In the genomic region with DNA sequence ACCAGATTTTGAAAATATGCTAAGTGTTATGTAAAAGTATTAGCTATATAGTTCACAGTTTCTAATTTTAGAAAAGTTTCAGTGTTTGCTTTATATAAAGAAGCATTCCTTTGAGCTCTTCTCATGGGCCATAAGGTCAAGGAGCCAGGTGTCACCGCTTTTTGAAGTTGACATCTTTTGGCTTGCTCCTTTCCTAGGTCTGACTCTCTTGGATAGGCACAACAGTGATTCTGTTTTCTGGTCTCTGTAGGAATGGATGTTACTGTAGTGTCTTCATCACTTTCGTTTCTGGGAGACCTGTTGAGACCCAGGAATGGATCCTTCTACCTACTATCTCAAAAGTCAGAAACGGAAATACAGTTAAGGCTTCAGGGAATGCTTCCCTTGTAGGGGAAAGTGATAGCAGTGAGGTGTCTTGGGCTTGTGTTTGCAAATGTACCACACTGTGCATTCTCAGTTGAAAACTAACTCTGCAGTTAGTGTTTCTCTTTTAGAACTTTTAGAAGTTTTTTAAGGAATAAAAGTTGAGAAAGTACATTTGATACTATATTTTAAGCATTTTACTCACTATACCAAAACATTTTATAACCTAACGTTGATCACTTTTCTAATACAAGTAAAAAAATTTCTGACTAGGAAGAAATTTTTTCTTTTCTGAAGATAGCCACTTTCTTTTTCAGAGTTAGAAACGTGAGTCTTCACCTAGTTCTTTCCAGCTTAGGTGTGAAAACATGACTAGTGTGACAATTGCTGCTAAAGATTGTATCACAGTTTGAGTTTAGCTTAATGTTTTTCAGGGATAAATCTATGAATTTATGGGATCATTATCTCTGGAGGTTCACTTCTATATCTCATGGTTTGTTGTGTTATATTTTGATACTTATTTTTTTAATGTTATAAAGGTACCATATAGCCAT, we compare ENCODE assay signal across 1 cellular context.
TF ChIP-seq lines count a peak whose summit lies in the region.

No MANE protein-coding gene starts in this region.

TF ChIP-seq in SK-N-SH treated with all-trans-retinoic acid at 6 μM for 48 hours, 23 proteins besides CTCF, POLR2A, EP300 and RAD21 (continued from another document):
- TF ChIP-seq TOX (CRISPR knock-in tag; IDR thresholded peaks at IDR 0.05; ENCODE audit: borderline replicate concordance) (no peak), GLIS3 (CRISPR knock-in tag; IDR thresholded peaks at IDR 0.05) (no peak), ZNF70 (CRISPR knock-in tag; IDR thresholded peaks at IDR 0.05) (no peak), TCF4 (CRISPR knock-in tag; IDR thresholded peaks at IDR 0.05; ENCODE audit: borderline replicate concordance) (no peak), ZFP30 (CRISPR knock-in tag; IDR thresholded peaks at IDR 0.05) (no peak), ISL1 (CRISPR knock-in tag; IDR thresholded peaks at IDR 0.05) (no peak)
- TF ChIP-seq, protein P1, sequence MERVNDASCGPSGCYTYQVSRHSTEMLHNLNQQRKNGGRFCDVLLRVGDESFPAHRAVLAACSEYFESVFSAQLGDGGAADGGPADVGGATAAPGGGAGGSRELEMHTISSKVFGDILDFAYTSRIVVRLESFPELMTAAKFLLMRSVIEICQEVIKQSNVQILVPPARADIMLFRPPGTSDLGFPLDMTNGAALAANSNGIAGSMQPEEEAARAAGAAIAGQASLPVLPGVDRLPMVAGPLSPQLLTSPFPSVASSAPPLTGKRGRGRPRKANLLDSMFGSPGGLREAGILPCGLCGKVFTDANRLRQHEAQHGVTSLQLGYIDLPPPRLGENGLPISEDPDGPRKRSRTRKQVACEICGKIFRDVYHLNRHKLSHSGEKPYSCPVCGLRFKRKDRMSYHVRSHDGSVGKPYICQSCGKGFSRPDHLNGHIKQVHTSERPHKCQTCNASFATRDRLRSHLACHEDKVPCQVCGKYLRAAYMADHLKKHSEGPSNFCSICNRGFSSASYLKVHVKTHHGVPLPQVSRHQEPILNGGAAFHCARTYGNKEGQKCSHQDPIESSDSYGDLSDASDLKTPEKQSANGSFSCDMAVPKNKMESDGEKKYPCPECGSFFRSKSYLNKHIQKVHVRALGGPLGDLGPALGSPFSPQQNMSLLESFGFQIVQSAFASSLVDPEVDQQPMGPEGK (CRISPR knock-in tag; IDR thresholded peaks at IDR 0.05; ENCODE audit: borderline replicate concordance), result no peak
